8 cellular contexts compared by ENCODE assay signal in the genomic region with DNA sequence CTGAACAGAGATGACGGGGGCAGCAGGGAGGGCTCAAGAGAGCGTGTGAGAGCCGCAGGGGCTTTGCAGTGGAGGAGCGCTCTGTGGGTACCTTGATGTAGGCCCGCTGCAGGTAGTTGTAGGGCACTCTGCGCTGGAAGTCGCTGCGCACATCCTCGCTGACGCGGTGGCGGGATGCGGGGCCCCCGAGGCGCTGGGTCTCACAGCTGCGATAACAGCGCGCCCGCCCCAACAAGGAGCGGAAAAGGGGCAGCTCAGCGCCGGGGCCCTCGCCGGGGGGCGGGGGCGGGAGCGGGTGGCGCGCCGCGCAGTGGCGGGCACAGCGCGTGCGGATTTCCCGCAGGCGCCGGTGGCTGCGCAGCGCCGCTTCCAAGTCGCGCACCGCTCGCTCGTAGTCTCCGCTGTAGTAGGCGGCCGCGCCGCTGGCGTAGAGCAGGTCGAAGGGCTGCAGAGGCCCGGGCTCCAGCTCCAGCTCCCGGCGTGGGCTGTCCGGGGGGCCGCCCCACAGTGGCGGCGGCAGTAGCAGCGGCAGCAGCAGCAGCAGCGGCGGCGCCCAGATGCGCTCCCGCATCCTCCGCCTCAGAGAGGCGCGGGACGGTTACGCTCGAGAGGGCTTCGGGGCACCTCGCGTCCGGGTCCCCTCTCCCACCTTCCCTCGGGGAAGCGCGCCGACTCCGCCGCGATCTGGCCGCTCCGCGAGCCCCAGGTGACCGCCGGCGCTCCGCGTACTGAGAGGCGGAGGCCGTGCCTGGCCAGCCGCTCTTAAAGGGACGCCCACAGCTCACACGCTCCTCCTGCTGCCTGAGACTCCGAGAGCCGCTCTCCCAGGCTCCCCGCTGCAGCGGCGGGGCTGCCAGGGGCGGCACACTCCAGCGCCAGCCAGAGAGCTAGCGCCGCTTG. TPM values are rescaled to one million over a fixed set of nuclear protein-coding genes. Genes with fewer than 3 reads are reported as not detected.
DNase-seq lines count a peak whose midpoint lies in the region; ATAC-seq and TF ChIP-seq lines count a peak whose summit lies in the region.

A gene with protein sequence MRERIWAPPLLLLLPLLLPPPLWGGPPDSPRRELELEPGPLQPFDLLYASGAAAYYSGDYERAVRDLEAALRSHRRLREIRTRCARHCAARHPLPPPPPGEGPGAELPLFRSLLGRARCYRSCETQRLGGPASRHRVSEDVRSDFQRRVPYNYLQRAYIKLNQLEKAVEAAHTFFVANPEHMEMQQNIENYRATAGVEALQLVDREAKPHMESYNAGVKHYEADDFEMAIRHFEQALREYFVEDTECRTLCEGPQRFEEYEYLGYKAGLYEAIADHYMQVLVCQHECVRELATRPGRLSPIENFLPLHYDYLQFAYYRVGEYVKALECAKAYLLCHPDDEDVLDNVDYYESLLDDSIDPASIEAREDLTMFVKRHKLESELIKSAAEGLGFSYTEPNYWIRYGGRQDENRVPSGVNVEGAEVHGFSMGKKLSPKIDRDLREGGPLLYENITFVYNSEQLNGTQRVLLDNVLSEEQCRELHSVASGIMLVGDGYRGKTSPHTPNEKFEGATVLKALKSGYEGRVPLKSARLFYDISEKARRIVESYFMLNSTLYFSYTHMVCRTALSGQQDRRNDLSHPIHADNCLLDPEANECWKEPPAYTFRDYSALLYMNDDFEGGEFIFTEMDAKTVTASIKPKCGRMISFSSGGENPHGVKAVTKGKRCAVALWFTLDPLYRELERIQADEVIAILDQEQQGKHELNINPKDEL (minus strand): TSS at position 737 of the 900 bp plus-strand sequence. CDS start 166 bp downstream, at position 571.

- H3K4me2 ChIP-seq in MM.1S (ENCODE audit: low read depth, low read length): peak within 1 kb of the TSS; percentile 93

- H3K9me2 ChIP-seq in MM.1S (replicated peaks; ENCODE audit: insufficient read depth, low read length): no peaks in the 10 kb centered on the region

- peaks cover 8% of the 10 kb centered on the region; the same call in 1 of the 2 replicates for H3F3A ChIP-seq in MM.1S (ENCODE audit: insufficient read depth, low read length)

- intact Hi-C loops in left lung (cut with DNase I): no loop called here

- H3K27ac ChIP-seq in MM.1S (ENCODE audit: low read length): no peak within 1 kb of the TSS
- peak within 1 kb of the TSS; percentile 61 for H3K27ac ChIP-seq in ectodermal cell (ENCODE audit: insufficient read depth, low read depth, low read length, poor library complexity, severe bottlenecking)
- H3K27ac ChIP-seq in left lung: peak within 1 kb of the TSS; percentile 70 to 79

- H3K4me1 ChIP-seq in MM.1S (ENCODE audit: low read length): peaks cover 9% of the 10 kb centered on the region; the same call in 1 of the 2 replicates
- H3K4me1 ChIP-seq in ectodermal cell (ENCODE audit: control insufficient read depth, insufficient read depth, low read length): peaks cover 10% of the 10 kb centered on the region
- H3K4me1 ChIP-seq in left lung: peaks cover 0 to 23% of the 10 kb centered on the region in 2 donors

- peak within 1 kb of the TSS; percentile 75 for H2AFZ ChIP-seq in MM.1S (ENCODE audit: low read length)

- DNase-seq in GM03348 (ENCODE audit: low spot score) (peak; percentile 94), H7 (peak; percentile 93), MM.1S (peak; percentile 91), SW 1271 (lab: John Stamatoyannopoulos, UW) (peak; percentile 71 to 90), left lung (peak; percentile 85 to 92), NAMALWA (ENCODE audit: low spot score) (no peak)
- DNase-seq in stimulated activated CD4-positive, alpha-beta T cell treated with anti-CD3 and anti-CD28 coated beads, Interleukin-2, amount 100 ng/mL, for 48 hours: peak; percentile 10 to 13

- H3K4me3 ChIP-seq in H7 (ENCODE audit: insufficient read depth, low read depth, low read length) (peak within 1 kb of the TSS; percentile 85), MM.1S (ENCODE audit: low read length) (peak within 1 kb of the TSS; percentile 75), ectodermal cell (ENCODE audit: insufficient read depth, low read depth, low read length) (peak within 1 kb of the TSS; percentile 77), left lung (peak within 1 kb of the TSS; percentile 57 to 66)

- 1% methylated on average over 105 of the region's 105 CpGs for WGBS in ectodermal cell, 2 experiments

- no peak within 1 kb of the TSS; the same call in 1 of the 2 replicates for H3K9ac ChIP-seq in MM.1S (ENCODE audit: low read length)

- no peaks in the 10 kb centered on the region for H4K20me1 ChIP-seq in MM.1S (ENCODE audit: insufficient read depth, low read length)

- H3K36me3 ChIP-seq in H7 (replicated peaks; ENCODE audit: control insufficient read depth, insufficient read depth, low read length): no peaks in the 10 kb centered on the region
- H3K36me3 ChIP-seq in MM.1S (replicated peaks; ENCODE audit: insufficient read depth, low read length): no peaks in the 10 kb centered on the region
- no peaks in the 10 kb centered on the region for H3K36me3 ChIP-seq in ectodermal cell (ENCODE audit: control insufficient read depth, insufficient read depth, low read length)
- H3K36me3 ChIP-seq in left lung: no peaks in the 10 kb centered on the region

- TF ChIP-seq CTCF in MM.1S (IDR thresholded peaks at IDR 0.05; ENCODE audit: low read length) (peak; percentile 60), left lung (IDR thresholded peaks at IDR 0.05) (peak in 1 of 2 donors; percentile 24)

- H3K9me3 ChIP-seq in MM.1S (replicated peaks; ENCODE audit: insufficient read depth, low read length): no peaks in the 10 kb centered on the region
- no peaks in the 10 kb centered on the region for H3K9me3 ChIP-seq in ectodermal cell (ENCODE audit: control insufficient read depth, low read length)
- H3K9me3 ChIP-seq in left lung: no peaks in the 10 kb centered on the region

- ATAC-seq in left lung: peak; percentile 95

- H3K79me2 ChIP-seq in MM.1S (ENCODE audit: low read length): no peaks in the 10 kb centered on the region

- peaks cover 11% of the 10 kb centered on the region; the same call in 1 of the 2 replicates for H3K27me3 ChIP-seq in H7 (ENCODE audit: control insufficient read depth, insufficient read depth, low read length)
- 0 out of 2 replicates have a peak, but pooled peaks cover 3% of the 10 kb centered on the region for H3K27me3 ChIP-seq in MM.1S (replicated peaks; ENCODE audit: insufficient read depth, low read length)
- H3K27me3 ChIP-seq in ectodermal cell (ENCODE audit: control insufficient read depth, insufficient read depth, low read length, poor library complexity, severe bottlenecking): peaks cover 13% of the 10 kb centered on the region
- H3K27me3 ChIP-seq in left lung: peaks cover 0 to 43% of the 10 kb centered on the region in 2 donors

RNA-seq across cellular contexts. Expression of the gene that starts here (rescaled TPM):
- total RNA-seq in H7 (2014; rRNA removed; shearing (Covaris generic)): 44.7 and 72.7 TPM in 2 replicates
- 18.4 TPM for polyA plus RNA-seq in ectodermal cell (2013, experiment 1 of 4)
- 15.6 TPM for polyA plus RNA-seq in ectodermal cell (2013, experiment 2 of 4)
- polyA plus RNA-seq in ectodermal cell (2013, experiment 3 of 4): 13.2 TPM
- 17.3 TPM for polyA plus RNA-seq in ectodermal cell (2013, experiment 4 of 4)
- total RNA-seq in left lung: 10 to 100 TPM; 29.1 to 50.7 TPM
